In the genomic region with DNA sequence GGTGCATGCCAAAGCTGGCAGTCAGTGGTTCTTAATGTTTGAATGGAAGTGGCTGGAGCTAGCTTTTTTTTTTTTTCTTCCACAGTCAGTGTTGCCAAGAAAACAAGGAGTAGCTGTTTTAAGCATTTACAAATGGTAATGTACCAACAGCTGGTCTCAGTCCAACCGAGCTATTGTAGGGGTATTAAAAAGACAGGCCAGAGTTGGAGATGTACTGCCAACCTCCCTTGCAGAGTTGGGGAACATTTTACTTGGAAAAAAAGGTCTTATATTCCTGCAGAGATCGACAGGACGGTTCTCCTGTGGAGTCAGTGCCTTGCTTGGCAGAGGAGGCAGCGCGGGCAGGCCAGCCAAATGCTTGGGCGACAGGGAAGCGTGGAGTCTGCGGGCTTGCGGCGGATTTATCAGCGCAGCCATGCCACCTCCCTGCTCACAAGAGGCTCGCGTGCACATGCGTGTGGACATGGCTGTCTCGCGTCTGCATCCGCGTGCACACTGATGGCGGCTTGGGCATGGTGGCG, we compare ENCODE assay signal across 22 cellular contexts.
DNase-seq lines count a peak whose midpoint lies in the region; ATAC-seq, FAIRE-seq and TF ChIP-seq lines count a peak whose summit lies in the region.
"Had no signal": no experiment of that assay in that cellular context is flagged by ENCODE, and none has a peak within 500 bp of the region (broad histone marks: within the 10 kb centered on the region; RNA-seq: fewer than 3 reads in every experiment).

No MANE protein-coding gene starts in this region.

- peak overlapping the region; percentile 30 for H2BK12ac ChIP-seq in neuronal stem cell (ENCODE audit: low read length)

- H3K79me1 ChIP-seq in neuronal stem cell (ENCODE audit: low read depth, low read length): no peaks in the 10 kb centered on the region

- peak overlapping the region; percentile 84 for H3K4ac ChIP-seq in neuronal stem cell (ENCODE audit: low read length)

- no peak overlapping the region for H2BK15ac ChIP-seq in neuronal stem cell (ENCODE audit: low read length)

- H3K9ac ChIP-seq in neuronal stem cell (ENCODE audit: low read depth, low read length, poor library complexity): peak overlapping the region; percentile 61

- POLR2A ChIA-PET in OCI-LY7 (lab: Charles Lee): interaction anchor here (0.6 kb wide), 2 partner anchors 395 to 1159 kb away, joined by 3 read pairs; no protein-coding TSS in a partner anchor

- H2AK5ac ChIP-seq in neuronal stem cell (ENCODE audit: low read depth, low read length): peak overlapping the region; percentile 71

- ATAC-seq in HG02884 (IDR thresholded peaks at IDR 0.05; ENCODE audit: unreplicated experiment): no peak
- ATAC-seq: PC-3, sciatic nerve had no signal

- in situ Hi-C loops in G401 (cut with HindIII; ENCODE audit: low sequenced_read_pairs): no loop called here

- H2BK120ac ChIP-seq in neuronal stem cell (ENCODE audit: low read depth, low read length): no peak overlapping the region

- no peaks in the 10 kb centered on the region for H3K36me3 ChIP-seq in neuronal stem cell (replicated peaks in 1 of 2; ENCODE audit: control insufficient read depth in 2 of 2, insufficient read depth in 2 of 2, low read length in 2 of 2)
- no peaks in the 10 kb centered on the region for H3K36me3 ChIP-seq in OCI-LY7 (ENCODE audit: insufficient read depth, low read length)

- no peaks in the 10 kb centered on the region for H4K20me1 ChIP-seq in OCI-LY7 (ENCODE audit: insufficient read depth, low read length)

- H2AFZ ChIP-seq in neuronal stem cell (ENCODE audit: low read length) (no peak overlapping the region), OCI-LY7 (ENCODE audit: low read length) (no peak overlapping the region)

- peak overlapping the region; percentile 79 for H3K18ac ChIP-seq in neuronal stem cell (ENCODE audit: low read length)

- H3K4me3 ChIP-seq in neuronal stem cell (ENCODE audit: low read length in 2 of 2): no peak overlapping the region
- no peak overlapping the region for H3K4me3 ChIP-seq in OCI-LY7 (ENCODE audit: low read depth, low read length, poor library complexity, severe bottlenecking)

- no peak for TF ChIP-seq CTCF in OCI-LY7 (conservative IDR thresholded peaks at IDR 0.05; ENCODE audit: low read length)

- H3K14ac ChIP-seq in neuronal stem cell (ENCODE audit: low read length): peak overlapping the region; percentile 83

- CTCF ChIA-PET in OCI-LY7 (lab: Charles Lee; ENCODE audit: unreplicated experiment): no interaction called here

- no peak for FAIRE-seq in frontal cortex (lab: Jason Lieb, UNC)
- FAIRE-seq: D721Med, endometrium had no signal

- H3K27ac ChIP-seq in neuronal stem cell (replicated peaks; ENCODE audit: low read length) (no peak overlapping the region), OCI-LY7 (ENCODE audit: low read depth, low read length, poor library complexity, severe bottlenecking) (no peak overlapping the region)
- H3K27ac ChIP-seq: C4-2B had no signal

- peak overlapping the region; percentile 76 for H4K8ac ChIP-seq in neuronal stem cell (ENCODE audit: low read depth, low read length)

- H3K9me2 ChIP-seq in OCI-LY7 (ENCODE audit: insufficient read depth, low read length): no peaks in the 10 kb centered on the region

- H3K4me2 ChIP-seq in neuronal stem cell (ENCODE audit: insufficient read depth, low read length, poor library complexity, severe bottlenecking) (no peak overlapping the region), OCI-LY7 (ENCODE audit: low read length) (no peak overlapping the region)

- peak overlapping the region; percentile 89 for H3K23ac ChIP-seq in neuronal stem cell (ENCODE audit: low read depth, low read length, poor library complexity)

- H3K27me3 ChIP-seq in neuronal stem cell (ENCODE audit: control insufficient read depth in 3 of 3, insufficient read depth in 3 of 3, low read depth in 1 of 3, low read length in 3 of 3): no peaks in the 10 kb centered on the region

- WGBS in neuronal stem cell (ENCODE audit: extremely low coverage in 2 of 2, insufficient read length in 2 of 2, insufficient replicate concordance in 1 of 2), 2 donors: no CpG with 5 or more reads among the region's 20 CpGs

- BruUV-seq in OCI-LY7 (replicated peaks; lab: Mats Ljungman, UMichigan): no TSS peak

- H3K9me3 ChIP-seq in neuronal stem cell (replicated peaks in 1 of 2; ENCODE audit: control insufficient read depth in 2 of 2, insufficient read depth in 1 of 2, low read depth in 1 of 2, low read length in 2 of 2): no peaks in the 10 kb centered on the region
- no peaks in the 10 kb centered on the region for H3K9me3 ChIP-seq in OCI-LY7 (ENCODE audit: low read length)

- intact Hi-C loops in OCI-LY7 (cut with micrococcal nuclease; ENCODE audit: unreplicated experiment): no loop called here

- H3K4me1 ChIP-seq in neuronal stem cell (ENCODE audit: control insufficient read depth in 2 of 2, insufficient read depth in 1 of 2, low read depth in 1 of 2, low read length in 2 of 2) (peaks cover 0 to 9% of the 10 kb centered on the region in 2 donors), OCI-LY7 (ENCODE audit: insufficient read depth, low read length, poor library complexity, severe bottlenecking) (no peaks in the 10 kb centered on the region)

- peak; percentile 92 for DNase-seq in G401 (ENCODE audit: low spot score)
- peak in 40 of 56 donors; percentile 7 to 79 (median 26) for DNase-seq in amygdala (lab: John Stamatoyannopoulos, UW)
- DNase-seq in frontal cortex (ENCODE audit: low spot score in 2 of 2): peak; percentile 22 to 37
- no peak for DNase-seq in neuronal stem cell (ENCODE audit: low spot score)
- DNase-seq in OCI-LY7 (ENCODE audit: low spot score): no peak
- DNase-seq in NCI-H526 treated with DMSO at 0.1 percent for 48 hours (lab: John Stamatoyannopoulos, UW): no peak
- DNase-seq in COLO829 (ENCODE audit: low spot score): no peak
- DNase-seq: activated CD4-positive, alpha-beta T cell treated with anti-CD3 and anti-CD28 coated beads, Interleukin-2, amount 10 ng/mL, durations not matched to agents 7 days and 5 days; activated naive CD8-positive, alpha-beta T cell treated with anti-CD3 and anti-CD28 coated beads, Interleukin-2, amount 10 ng/mL, durations not matched to agents 7 days and 5 days; EL; NCI-H1105; NCI-H1930; NCI-H774; PC-3; SHP77 treated with DMSO at 0.1 percent for 48 hours; T-helper 9 cell; trophoblast cell had no signal

- no peaks in the 10 kb centered on the region for H3K79me2 ChIP-seq in OCI-LY7 (ENCODE audit: insufficient read depth, low read depth, low read length)

- H2BK5ac ChIP-seq in neuronal stem cell (ENCODE audit: low read length): no peak overlapping the region

- no peak overlapping the region for H4K91ac ChIP-seq in neuronal stem cell (ENCODE audit: low read depth, low read length, poor library complexity)

Comparison
In these comparisons a context has a peak if more than half of its experiments do, and no peak if none do; other contexts are left out.
1. DNase-seq: peak in G401 (single experiment), amygdala (40 of 56) and frontal cortex (2 of 2); none in neuronal stem cell (single experiment), OCI-LY7 (single experiment), NCI-H526 treated with DMSO at 0.1 percent for 48 hours (single experiment) and COLO829 (single experiment).